ENCODE assay signal across 16 cellular contexts in the genomic region with DNA sequence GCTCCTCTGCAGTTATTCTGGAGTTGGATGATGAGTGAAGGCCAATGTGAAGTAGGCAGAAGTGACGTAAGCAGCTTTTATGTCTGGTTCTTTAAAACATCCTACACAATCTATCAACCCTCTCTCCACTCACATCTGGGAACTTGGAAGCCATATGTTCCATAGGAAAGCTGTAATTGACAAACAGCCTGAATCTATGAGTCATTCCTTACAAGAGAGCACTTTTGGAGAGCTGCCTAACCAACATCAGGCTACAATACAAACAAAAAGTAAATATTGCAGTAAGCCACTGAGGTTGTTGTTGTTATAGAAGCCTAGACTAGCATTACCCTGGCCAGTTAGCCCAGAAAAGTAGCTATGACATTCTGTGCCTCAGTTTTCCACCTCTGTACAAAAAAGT. TPM values are rescaled to one million over a fixed set of nuclear protein-coding genes. Genes with fewer than 3 reads are reported as not detected.
DNase-seq lines count a peak whose midpoint lies in the region; ATAC-seq and TF ChIP-seq lines count a peak whose summit lies in the region.
"Had no signal": no experiment of that assay in that cellular context is flagged by ENCODE, and none has a peak within 500 bp of the region (broad histone marks: within the 10 kb centered on the region; RNA-seq: fewer than 3 reads in every experiment).

No MANE protein-coding gene starts in this region.

- H3K27ac ChIP-seq in left lung, result no peak overlapping the region
- H3K27ac ChIP-seq: sigmoid colon had no signal

- H3K4me3 ChIP-seq in cardiac fibroblast (replicated peaks in 1 of 2; ENCODE audit: low read depth in 2 of 2, low read length in 2 of 2), result no peak overlapping the region
- no peak overlapping the region for H3K4me3 ChIP-seq in left lung
- H3K4me3 ChIP-seq: sigmoid colon had no signal

- no peak for TF ChIP-seq CTCF in cardiac fibroblast (IDR thresholded peaks at IDR 0.05; ENCODE audit: low read depth, low read length)
- no peak for TF ChIP-seq CTCF in left lung (IDR thresholded peaks at IDR 0.05)

- ATAC-seq in left lung, result peak; percentile 86
- no peak for ATAC-seq in GM21367 (IDR thresholded peaks at IDR 0.05; ENCODE audit: unreplicated experiment)
- ATAC-seq in HG02973 (IDR thresholded peaks at IDR 0.05; ENCODE audit: unreplicated experiment), result no peak
- ATAC-seq: natural killer cell, T-helper 17 cell had no signal

- peak; percentile 87 for DNase-seq in DMS153 (lab: John Stamatoyannopoulos, UW)
- DNase-seq in M059J (ENCODE audit: low read depth), result peak; percentile 85
- peak; percentile 95 for DNase-seq in cardiac fibroblast (ENCODE audit: low read depth in 2 of 2)
- DNase-seq in left lung, result no peak
- no peak for DNase-seq in hippocampal formation (lab: John Stamatoyannopoulos, UW)
- no peak for DNase-seq in UCSD-AML1 (lab: John Stamatoyannopoulos, UW; ENCODE audit: unreplicated experiment)
- DNase-seq: activated CD4-positive, alpha-beta memory T cell treated with anti-CD3 and anti-CD28 coated beads for 36 hours; activated effector memory CD4-positive, alpha-beta T cell treated with Interleukin-2 at 50 U/mL for 16 hours; COR-L47; natural killer cell; NCI-H187; sigmoid colon; substantia nigra; T-helper 17 cell had no signal

- no peaks in the 10 kb centered on the region for H3K9me3 ChIP-seq in left lung
- H3K9me3 ChIP-seq: sigmoid colon had no signal

- H3K27me3 ChIP-seq in left lung, result no peaks in the 10 kb centered on the region
- H3K27me3 ChIP-seq: sigmoid colon had no signal

- H3K4me1 ChIP-seq in left lung, result no peaks in the 10 kb centered on the region
- H3K4me1 ChIP-seq: sigmoid colon had no signal

- no peaks in the 10 kb centered on the region for H3K36me3 ChIP-seq in left lung
- H3K36me3 ChIP-seq: sigmoid colon had no signal

- intact Hi-C loops in left lung (cut with DNase I), result no loop called here

RNA-seq across cellular contexts. Expression of a gene that starts 5.9 kb away (rescaled TPM):
- 0.17 TPM in 1 of 2 replicates, not detected in the other for total RNA-seq in M059J (2014; rRNA removed; shearing (Covaris generic))
- total RNA-seq in left lung, result 1 to 10 TPM in 1 of 2 donors, under 1 TPM in 1; 0.96 to 3.7 TPM
- total RNA-seq: activated CD4-positive, alpha-beta memory T cell treated with anti-CD3 and anti-CD28 coated beads for 36 hours; natural killer cell; sigmoid colon; T-helper 17 cell had no signal

RNA-seq across cellular contexts. Expression of a gene that starts 9.7 kb away (rescaled TPM):
- not detected in 2 replicates for total RNA-seq in M059J (2014; rRNA removed; shearing (Covaris generic))
- under 1 TPM; 0.32 to 0.42 TPM for total RNA-seq in left lung
- total RNA-seq: activated CD4-positive, alpha-beta memory T cell treated with anti-CD3 and anti-CD28 coated beads for 36 hours; natural killer cell; T-helper 17 cell had no signal

RNA-seq across cellular contexts. Expression of a gene that starts 20.8 kb away (rescaled TPM):
- 85.5 and 135 TPM in 2 replicates for total RNA-seq in M059J (2014; rRNA removed; shearing (Covaris generic))
- 100 to 1,000 TPM in 1 of 2 donors, 10 to 100 TPM in 1; 50.0 to 444 TPM for total RNA-seq in left lung
- total RNA-seq: activated CD4-positive, alpha-beta memory T cell treated with anti-CD3 and anti-CD28 coated beads for 36 hours; natural killer cell; T-helper 17 cell had no signal

RNA-seq across cellular contexts. Expression of a gene that starts 43.4 kb away (rescaled TPM):
- 0.17 and 0.69 TPM in 2 replicates for total RNA-seq in M059J (2014; rRNA removed; shearing (Covaris generic))
- total RNA-seq in left lung, result 1 to 10 TPM in 1 of 2 donors, under 1 TPM in 1; 0.96 to 7.3 TPM
- total RNA-seq: activated CD4-positive, alpha-beta memory T cell treated with anti-CD3 and anti-CD28 coated beads for 36 hours; natural killer cell; T-helper 17 cell had no signal

Comparison
In these comparisons a context has a peak if more than half of its experiments do, and no peak if none do; other contexts are left out.
1. DNase-seq: peak in DMS153 (single experiment), M059J (single experiment) and cardiac fibroblast (2 of 2); none in left lung (0 of 2), hippocampal formation (0 of 2) and UCSD-AML1 (single experiment).